1 cellular context compared by ENCODE assay signal in genomic region chr21:45380566-45380965, GRCh38.
TF ChIP-seq lines count a peak whose summit lies in the region.

No MANE protein-coding gene starts in this region.

TF ChIP-seq in WTC11, 78 proteins besides CTCF, POLR2A, EP300 and RAD21 (continued from another document):
- TF ChIP-seq ZSCAN18 (CRISPR knock-in tag; IDR thresholded peaks at IDR 0.05) (no peak), NFE2L1 (CRISPR knock-in tag; IDR thresholded peaks at IDR 0.05) (no peak), STAT6 (CRISPR knock-in tag; conservative IDR thresholded peaks at IDR 0.05; ENCODE audit: low read depth) (no peak), IRF2 (CRISPR knock-in tag; IDR thresholded peaks at IDR 0.05; ENCODE audit: borderline replicate concordance, low read depth) (no peak), ERG (CRISPR knock-in tag; IDR thresholded peaks at IDR 0.05) (no peak)
